1 cellular context compared by ENCODE assay signal in genomic region chr19:54462713-54463530, GRCh38.
A peak's percentile ranks its signal among the peaks of the same experiment; 100 is the strongest.
TF ChIP-seq lines count a peak whose summit lies in the region.

No MANE protein-coding gene starts in this region.

TF ChIP-seq in K562, 482 proteins besides CTCF, POLR2A, EP300 and RAD21 (continued from another document):
- TF ChIP-seq CREB3L1 (IDR thresholded peaks at IDR 0.05; ENCODE audit: borderline replicate concordance, low read depth) (no peak), HBP1 (CRISPR knock-in tag; IDR thresholded peaks at IDR 0.05) (peak; percentile 12; the same call in 1 of the 2 replicates), NCOA4 (IDR thresholded peaks at IDR 0.05; ENCODE audit: partially characterized antibody) (no peak), PREB (CRISPR knock-in tag; IDR thresholded peaks at IDR 0.05) (no peak), VEZF1 (CRISPR knock-in tag; IDR thresholded peaks at IDR 0.05) (no peak), ZBTB40 (IDR thresholded peaks at IDR 0.05) (no peak), ZBTB40 (CRISPR knock-in tag; IDR thresholded peaks at IDR 0.05) (no peak), CHAMP1 (IDR thresholded peaks at IDR 0.05) (no peak), THAP12 (CRISPR knock-in tag; IDR thresholded peaks at IDR 0.05) (no peak), FOXM1 (IDR thresholded peaks at IDR 0.05; ENCODE audit: low read depth) (no peak), FOXM1 (CRISPR knock-in tag; IDR thresholded peaks at IDR 0.05; ENCODE audit: low read depth) (no peak), HNRNPL (IDR thresholded peaks at IDR 0.05; ENCODE audit: low read depth, low read length) (peak; percentile 54), ARHGAP35 (IDR thresholded peaks at IDR 0.05; ENCODE audit: partially characterized antibody) (no peak), ZKSCAN1 (IDR thresholded peaks at IDR 0.05; ENCODE audit: low read depth, low read length) (no peak), CBFA2T2 (conservative IDR thresholded peaks at IDR 0.05) (no peak), ELF4 (CRISPR knock-in tag; IDR thresholded peaks at IDR 0.05) (no peak), JUN (IDR thresholded peaks at IDR 0.05; ENCODE audit: borderline replicate concordance, low read depth, low read length) (no peak), JUN (CRISPR knock-in tag; IDR thresholded peaks at IDR 0.05; ENCODE audit: borderline replicate concordance) (no peak), SMAD2 (IDR thresholded peaks at IDR 0.05; ENCODE audit: low read depth, low read length) (no peak), SRSF9 (IDR thresholded peaks at IDR 0.05; ENCODE audit: borderline replicate concordance, low read depth, low read length) (no peak), RBM22 (IDR thresholded peaks at IDR 0.05; ENCODE audit: low read depth, low read length, poor library complexity, severe bottlenecking) (peak; percentile 66), XRCC5 (IDR thresholded peaks at IDR 0.05; ENCODE audit: low read depth, low read length) (no peak), ZNF431 (CRISPR knock-in tag; IDR thresholded peaks at IDR 0.05) (peak; percentile 71; the same call in 1 of the 2 replicates), FUS (optimal IDR thresholded peaks at IDR 0.05; ENCODE audit: low read depth, low read length) (peak; percentile 63), ZNF124 (CRISPR knock-in tag; IDR thresholded peaks at IDR 0.05) (0 out of 2 replicates have a peak, but pooled peaks have one; percentile 45), TCF7 (IDR thresholded peaks at IDR 0.05; ENCODE audit: borderline replicate concordance) (no peak), SNRNP70 (optimal IDR thresholded peaks at IDR 0.05; ENCODE audit: low read depth, low read length) (no peak)
